2 cellular contexts compared by ENCODE assay signal in the genomic region with DNA sequence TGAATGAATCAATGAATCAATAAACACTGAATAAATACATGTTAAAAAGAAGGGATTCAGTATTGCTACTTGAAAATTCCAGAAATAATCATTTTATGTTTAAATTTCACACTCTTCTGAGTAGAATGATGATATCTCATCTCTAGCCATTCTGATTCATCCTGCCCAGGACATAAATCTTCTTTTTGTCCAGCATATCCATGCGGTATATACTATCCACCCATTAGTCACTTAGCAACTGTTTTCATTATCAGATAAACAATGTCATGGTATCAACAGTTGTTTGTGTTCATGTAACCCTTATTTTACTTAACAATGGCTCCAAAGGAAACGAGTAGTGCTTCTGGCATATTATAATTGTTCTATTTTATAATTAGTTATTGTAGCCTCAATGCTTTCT.
TF ChIP-seq lines count a peak whose summit lies in the region.

No MANE protein-coding gene starts in this region.

TF ChIP-seq in SK-N-SH, 30 proteins besides CTCF, POLR2A, EP300 and RAD21 (continued from another document):
- TF ChIP-seq, protein P1, sequence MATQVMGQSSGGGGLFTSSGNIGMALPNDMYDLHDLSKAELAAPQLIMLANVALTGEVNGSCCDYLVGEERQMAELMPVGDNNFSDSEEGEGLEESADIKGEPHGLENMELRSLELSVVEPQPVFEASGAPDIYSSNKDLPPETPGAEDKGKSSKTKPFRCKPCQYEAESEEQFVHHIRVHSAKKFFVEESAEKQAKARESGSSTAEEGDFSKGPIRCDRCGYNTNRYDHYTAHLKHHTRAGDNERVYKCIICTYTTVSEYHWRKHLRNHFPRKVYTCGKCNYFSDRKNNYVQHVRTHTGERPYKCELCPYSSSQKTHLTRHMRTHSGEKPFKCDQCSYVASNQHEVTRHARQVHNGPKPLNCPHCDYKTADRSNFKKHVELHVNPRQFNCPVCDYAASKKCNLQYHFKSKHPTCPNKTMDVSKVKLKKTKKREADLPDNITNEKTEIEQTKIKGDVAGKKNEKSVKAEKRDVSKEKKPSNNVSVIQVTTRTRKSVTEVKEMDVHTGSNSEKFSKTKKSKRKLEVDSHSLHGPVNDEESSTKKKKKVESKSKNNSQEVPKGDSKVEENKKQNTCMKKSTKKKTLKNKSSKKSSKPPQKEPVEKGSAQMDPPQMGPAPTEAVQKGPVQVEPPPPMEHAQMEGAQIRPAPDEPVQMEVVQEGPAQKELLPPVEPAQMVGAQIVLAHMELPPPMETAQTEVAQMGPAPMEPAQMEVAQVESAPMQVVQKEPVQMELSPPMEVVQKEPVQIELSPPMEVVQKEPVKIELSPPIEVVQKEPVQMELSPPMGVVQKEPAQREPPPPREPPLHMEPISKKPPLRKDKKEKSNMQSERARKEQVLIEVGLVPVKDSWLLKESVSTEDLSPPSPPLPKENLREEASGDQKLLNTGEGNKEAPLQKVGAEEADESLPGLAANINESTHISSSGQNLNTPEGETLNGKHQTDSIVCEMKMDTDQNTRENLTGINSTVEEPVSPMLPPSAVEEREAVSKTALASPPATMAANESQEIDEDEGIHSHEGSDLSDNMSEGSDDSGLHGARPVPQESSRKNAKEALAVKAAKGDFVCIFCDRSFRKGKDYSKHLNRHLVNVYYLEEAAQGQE (IDR thresholded peaks at IDR 0.05; ENCODE audit: low read depth, low read length), result no peak
- no peak for TF ChIP-seq NFIC (IDR thresholded peaks at IDR 0.05; ENCODE audit: borderline replicate concordance)
- no peak for TF ChIP-seq JUND (IDR thresholded peaks at IDR 0.05)
- no peak for TF ChIP-seq RXRA (IDR thresholded peaks at IDR 0.05; ENCODE audit: borderline replicate concordance, low read depth)
- no peak for TF ChIP-seq EZH2phosphoT487 (IDR thresholded peaks at IDR 0.05; ENCODE audit: borderline replicate concordance, low read depth)
- no peak for TF ChIP-seq SIN3A (IDR thresholded peaks at IDR 0.05; ENCODE audit: borderline replicate concordance, low read depth, low read length)
- no peak for TF ChIP-seq POLR2AphosphoS5 (IDR thresholded peaks at IDR 0.05; ENCODE audit: low read depth, low read length)
- no peak for TF ChIP-seq CHD2 (IDR thresholded peaks at IDR 0.05; ENCODE audit: low read length, partially characterized antibody)
- no peak for TF ChIP-seq USF2 (IDR thresholded peaks at IDR 0.05; ENCODE audit: borderline replicate concordance, low read depth, low read length)
- TF ChIP-seq NRF1 (IDR thresholded peaks at IDR 0.05; ENCODE audit: low read depth, low read length), result no peak
- TF ChIP-seq GATA2 (CRISPR knock-in tag; IDR thresholded peaks at IDR 0.05), result no peak
- TF ChIP-seq ELF1 (IDR thresholded peaks at IDR 0.05), result no peak

TF ChIP-seq in K562, 482 proteins besides CTCF, POLR2A, EP300 and RAD21 (continued from another document):
- TF ChIP-seq PKNOX1 (IDR thresholded peaks at IDR 0.05), result peak; percentile 72
- peak; percentile 68 for TF ChIP-seq FOSL1 (tag; conservative IDR thresholded peaks at IDR 0.05)
- TF ChIP-seq ZNF79 (CRISPR knock-in tag; IDR thresholded peaks at IDR 0.05; ENCODE audit: low read depth), result no peak
- 0 out of 2 replicates have a peak, but pooled peaks have one; percentile 8 for TF ChIP-seq SOX6 (IDR thresholded peaks at IDR 0.05)
- TF ChIP-seq MEIS2 (IDR thresholded peaks at IDR 0.05; ENCODE audit: partially characterized antibody), result peak; percentile 90
